In the genomic region with DNA sequence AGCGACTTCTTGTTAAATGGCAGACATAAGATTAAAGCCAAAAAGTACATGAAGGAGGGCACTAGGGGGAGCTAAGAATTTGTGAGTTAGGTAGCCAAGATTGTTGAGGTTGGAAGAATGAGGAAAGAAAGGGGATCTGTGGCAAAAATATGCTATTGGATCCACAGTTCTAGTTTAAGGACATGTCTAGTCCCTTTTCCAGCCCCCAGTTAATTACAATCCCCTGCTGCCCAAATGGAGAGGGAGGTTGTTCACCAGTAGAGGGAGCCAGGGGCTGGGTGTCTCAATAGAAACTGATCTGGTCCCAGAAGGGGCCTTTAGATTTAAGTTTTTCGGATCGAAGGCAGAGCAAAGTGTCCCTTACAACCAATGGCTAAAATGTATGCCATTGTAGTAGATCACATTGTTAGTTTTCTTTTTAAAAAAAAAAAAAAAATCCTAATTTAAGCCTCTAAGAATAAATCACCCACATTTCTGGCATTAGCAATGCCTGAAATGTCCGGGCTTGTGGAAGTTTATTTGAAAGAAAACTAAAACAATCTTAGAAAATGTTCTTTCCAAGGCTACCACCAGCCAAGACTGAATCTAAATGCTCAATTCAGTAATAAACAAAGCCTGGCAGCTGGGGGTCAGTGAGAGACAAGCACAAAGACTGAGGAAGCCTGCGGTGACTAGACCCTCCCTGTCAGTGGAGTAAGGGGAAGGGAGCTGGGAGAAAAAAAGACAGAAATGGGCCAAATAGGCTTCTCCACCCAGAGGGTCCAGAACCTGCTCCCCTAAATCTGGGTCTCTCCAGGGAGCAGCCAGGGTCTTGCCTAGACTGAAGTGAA, we compare ENCODE assay signal across 8 cellular contexts. TPM values are rescaled to one million over a fixed set of nuclear protein-coding genes. Genes with fewer than 3 reads are reported as not detected.
A peak's percentile ranks its signal among the peaks of the same experiment; 100 is the strongest.
DNase-seq lines count a peak whose midpoint lies in the region; ATAC-seq and TF ChIP-seq lines count a peak whose summit lies in the region.

No MANE protein-coding gene starts in this region.

- ATAC-seq in HG03521 (IDR thresholded peaks at IDR 0.05; ENCODE audit: unreplicated experiment) (peak; percentile 44), GM21423 (IDR thresholded peaks at IDR 0.05; ENCODE audit: unreplicated experiment) (no peak), GM19397 (IDR thresholded peaks at IDR 0.05; ENCODE audit: unreplicated experiment) (no peak), GM18502 (IDR thresholded peaks at IDR 0.05; ENCODE audit: poor library complexity, unreplicated experiment) (no peak)

- H3K36me3 ChIP-seq in brain microvascular endothelial cell (replicated peaks): peaks cover 15% of the 10 kb centered on the region

- TF ChIP-seq CTCF in brain microvascular endothelial cell (IDR thresholded peaks at IDR 0.05; ENCODE audit: low read depth, low read length, missing control alignments): peak; percentile 84

- H3K27ac ChIP-seq in brain microvascular endothelial cell: peak overlapping the region; percentile 89

- in situ Hi-C loops in brain microvascular endothelial cell (cut with HindIII; ENCODE audit: low pct_ligation_motif_present, low sequenced_read_pairs): no loop called here

- H3K4me3 ChIP-seq in brain microvascular endothelial cell (ENCODE audit: low read depth, low read length): no peak overlapping the region

- DNase-seq in AG08396 (ENCODE audit: low spot score): peak; percentile 29
- DNase-seq in brain microvascular endothelial cell: peak; percentile 52
- peak; percentile 65 to 71 for DNase-seq in lung microvascular endothelial cell (ENCODE audit: low read depth in 2 of 2)
- no peak for DNase-seq in stimulated activated CD4-positive, alpha-beta T cell treated with anti-CD3 and anti-CD28 coated beads, Interleukin-12 subunit alpha, Interleukin-12 subunit beta, amount 100 ng/mL, for 4 hours

- H3K27me3 ChIP-seq in brain microvascular endothelial cell (replicated peaks): no peaks in the 10 kb centered on the region

RNA-seq across cellular contexts. Expression of gene COL8A1, which starts 7.1 kb away (rescaled TPM):
- total RNA-seq in lung microvascular endothelial cell: 235 and 1,223 TPM in 2 replicates
